ENCODE assay signal across 8 cellular contexts in genomic region chr5:7868773-7869473, GRCh38. TPM values are rescaled to one million over a fixed set of nuclear protein-coding genes. Genes with fewer than 3 reads are reported as not detected.
A peak's percentile ranks its signal among the peaks of the same experiment; 100 is the strongest.
DNase-seq lines count a peak whose midpoint lies in the region; ATAC-seq, FAIRE-seq and TF ChIP-seq lines count a peak whose summit lies in the region.

Gene FASTKD3, minus strand, starts transcription at chr5:7869031. Its CDS starts 948 bp downstream, at chr5:7868083.
Gene MTRR, plus strand, starts transcription at chr5:7869148. Its CDS starts 1,647 bp downstream, at chr5:7870795.

- H3K36me3 ChIP-seq in adrenal gland (replicated peaks in 1 of 2) (peaks cover 0 to 4% of the 10 kb centered on the region in 2 donors), heart right ventricle (peaks cover 0 to 53% (median 5%) of the 10 kb centered on the region in 9 donors)

- peak; percentile 93 for TF ChIP-seq POLR2A in GM12892 (IDR thresholded peaks at IDR 0.05; ENCODE audit: low read depth, low read length)
- TF ChIP-seq POLR2A in adrenal gland (IDR thresholded peaks at IDR 0.05), result peak; percentile 74 to 91

- no peaks in the 10 kb centered on the region for H3K9me3 Mint-ChIP-seq in progenitor cell of endocrine pancreas (ENCODE audit: low read depth)

- 0% methylated on average over 12 to 83 of the region's 83 CpGs for WGBS in adrenal gland, 4 donors
- WGBS in heart right ventricle, 2 donors, result 0% methylated on average over 79 to 83 of the region's 83 CpGs

- no peaks in the 10 kb centered on the region for H3K27me3 Mint-ChIP-seq in progenitor cell of endocrine pancreas

- peaks cover 1% of the 10 kb centered on the region for H3K36me3 Mint-ChIP-seq in progenitor cell of endocrine pancreas (ENCODE audit: insufficient read depth)

- H3K27ac ChIP-seq in adrenal gland (peak within 1 kb of the TSS; percentile 71 to 90 (median 84)), heart right ventricle (peak within 1 kb of the TSS; percentile 17 to 94 (median 85))

- ATAC-seq in HG02852 (IDR thresholded peaks at IDR 0.05; ENCODE audit: unreplicated experiment) (peak; percentile 95), heart right ventricle (peak; percentile 100)

- peaks cover 14% of the 10 kb centered on the region for H3K4me1 Mint-ChIP-seq in progenitor cell of endocrine pancreas (ENCODE audit: low read depth)

- TF ChIP-seq CTCF in adrenal gland (IDR thresholded peaks at IDR 0.05) (no peak), heart right ventricle (IDR thresholded peaks at IDR 0.05) (peak in 1 of 9 donors; percentile 7), progenitor cell of endocrine pancreas (IDR thresholded peaks at IDR 0.05; ENCODE audit: unreplicated experiment) (no peak)

- peaks cover 16 to 51% of the 10 kb centered on the region in 2 donors for H3K4me1 ChIP-seq in adrenal gland (replicated peaks in 1 of 2)
- H3K4me1 ChIP-seq in heart right ventricle, result peaks cover 2 to 54% (median 36%) of the 10 kb centered on the region in 9 donors

- H3K4me3 ChIP-seq in adrenal gland (peak within 1 kb of the TSS; percentile 76 to 94 (median 84)), heart right ventricle (peak within 1 kb of the TSS; percentile 63 to 99 (median 97))

- no peaks in the 10 kb centered on the region for H3K27me3 ChIP-seq in adrenal gland
- H3K27me3 ChIP-seq in heart right ventricle, result no peaks in the 10 kb centered on the region

- intact Hi-C loops in adrenal gland (cut with DNase I) (no loop called here), heart right ventricle (cut with DNase I) (no loop called here)

- no peaks in the 10 kb centered on the region for H3K9me3 ChIP-seq in adrenal gland (replicated peaks in 1 of 3)
- H3K9me3 ChIP-seq in heart right ventricle, result no peaks in the 10 kb centered on the region

- peak within 1 kb of the TSS; percentile 99 for H3K4me3 Mint-ChIP-seq in progenitor cell of endocrine pancreas (ENCODE audit: low read depth)

- peak; percentile 99 for FAIRE-seq in GM12892 (lab: Jason Lieb, UNC)

- DNase-seq in GM12892 (ENCODE audit: insufficient read length) (peak; percentile 80), NCI-H146 (lab: John Stamatoyannopoulos, UW) (peak; percentile 93), T-helper 1 cell (peak; percentile 74 to 91 (median 84)), adrenal gland (peak; percentile 92 to 97 (median 95)), heart right ventricle (peak; percentile 93 to 94), progenitor cell of endocrine pancreas (ENCODE audit: low spot score, unreplicated experiment) (peak; percentile 78), ureter (ENCODE audit: low spot score) (peak; percentile 94)

- peak within 1 kb of the TSS; percentile 91 for H3K27ac Mint-ChIP-seq in progenitor cell of endocrine pancreas

RNA-seq across cellular contexts. Expression of gene FASTKD3, which starts in this region (rescaled TPM):
- polyA plus RNA-seq in GM12892 (2012; ENCODE audit: missing spikeins), result 17.1 TPM
- 10 to 100 TPM in 6 of 8 donors, 1 to 10 TPM in 2; 8.5 to 28.9 (median 16.8) TPM for total RNA-seq in adrenal gland
- polyA plus RNA-seq in adrenal gland, result 10 to 100 TPM; 24.7 to 32.0 (median 25.4) TPM
- total RNA-seq in heart right ventricle, result 1 to 10 TPM; 3.1 to 5.8 (median 5.0) TPM
- polyA plus RNA-seq in heart right ventricle, result 10 to 100 TPM in 1 of 2 donors, 1 to 10 TPM in 1; 5.2 to 24.7 TPM
- total RNA-seq in progenitor cell of endocrine pancreas, result 9.4 and 11.1 TPM in 2 replicates
- total RNA-seq in ureter, result 7.6 TPM

RNA-seq across cellular contexts. Expression of gene MTRR, which starts in this region (rescaled TPM):
- polyA plus RNA-seq in GM12892 (2012; ENCODE audit: missing spikeins), result 23.0 TPM
- total RNA-seq in adrenal gland (10 to 100 TPM; 27.7 to 66.0 (median 41.3) TPM), heart right ventricle (10 to 100 TPM; 25.9 to 39.6 (median 30.2) TPM), progenitor cell of endocrine pancreas (49.0 and 49.3 TPM in 2 replicates), ureter (68.7 TPM)
- polyA plus RNA-seq in adrenal gland (10 to 100 TPM in 2 of 3 donors, 1 to 10 TPM in 1; 9.3 to 51.8 (median 22.0) TPM), heart right ventricle (10 to 100 TPM; 11.8 to 12.4 TPM)

Comparison
In these comparisons a context has a peak if more than half of its experiments do, and no peak if none do; other contexts are left out.
1. Peak in every context shown above with its lines: DNase-seq, ATAC-seq, H3K4me3 ChIP-seq and H3K27ac ChIP-seq.